34 cellular contexts compared by ENCODE assay signal in the genomic region with DNA sequence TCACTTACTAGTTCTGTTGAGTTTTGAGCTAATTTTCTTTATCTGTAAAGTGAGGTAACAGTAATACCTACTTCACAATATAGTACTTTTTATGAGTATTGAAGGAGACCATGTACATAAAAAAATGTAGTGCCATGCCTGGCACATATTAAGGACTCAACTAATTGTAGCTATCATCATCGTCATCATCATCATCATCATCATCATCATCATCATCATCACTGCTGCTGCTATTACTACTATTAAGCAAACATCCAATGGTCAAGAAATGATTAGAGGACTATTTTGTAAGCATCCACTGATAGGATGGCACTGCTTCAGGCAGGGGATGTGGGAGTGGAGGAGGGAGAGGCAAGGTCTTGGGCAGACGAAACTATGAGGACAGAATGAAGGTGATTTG. TPM values are rescaled to one million over a fixed set of nuclear protein-coding genes. Genes with fewer than 3 reads are reported as not detected.
"Had no signal": no experiment of that assay in that cellular context is flagged by ENCODE, and none has a peak within 500 bp of the region (broad histone marks: within the 10 kb centered on the region; RNA-seq: fewer than 3 reads in every experiment).

No MANE protein-coding gene starts in this region.

- FAIRE-seq: endometrium, islet of Langerhans, keratinocyte had no signal

- H3K36me3 Mint-ChIP-seq: mesothelial cell of epicardium had no signal

- H3K27ac Mint-ChIP-seq: dendritic cell treated with granulocyte-macrophage colony-stimulating factor and Interleukin-4, amounts not matched to agents 40 ng/mL and 50 ng/mL, for 4 days; effector memory CD8-positive, alpha-beta T cell; endodermal cell; mesothelial cell of epicardium had no signal

- H3K27me3 ChIP-seq: colonic mucosa, gastrocnemius medialis, left lung had no signal

- H3K4me1 Mint-ChIP-seq: endodermal cell, mesothelial cell of epicardium had no signal

- H3K4me3 ChIP-seq: colonic mucosa, esophagus squamous epithelium, gastrocnemius medialis, heart right ventricle, left lung, lower lobe of right lung, mucosa of descending colon had no signal

- DNase-seq: colonic mucosa; cortex of kidney; effector CD8-positive, alpha-beta T cell; effector memory CD8-positive, alpha-beta T cell; endodermal cell; erythroblast; esophagus squamous epithelium; foreskin fibroblast; foreskin melanocyte; gastrocnemius medialis; glutamatergic neuron; head of caudate nucleus; heart right ventricle; hippocampal formation; left cardiac atrium; left lung; left ventricle myocardium superior; lower lobe of right lung; mesenchymal stem cell; mucosa of descending colon had no signal

- H3K4me3 Mint-ChIP-seq: dendritic cell treated with granulocyte-macrophage colony-stimulating factor and Interleukin-4, amounts not matched to agents 40 ng/mL and 50 ng/mL, for 4 days; effector memory CD8-positive, alpha-beta T cell; endodermal cell; mesothelial cell of epicardium had no signal

- ATAC-seq: effector memory CD8-positive, alpha-beta T cell; esophagus mucosa; gastrocnemius medialis; heart right ventricle; left cardiac atrium; left lung; left ventricle myocardium superior; lower lobe of right lung; mucosa of descending colon had no signal

- H3K36me3 ChIP-seq: colonic mucosa, esophagus squamous epithelium, gastrocnemius medialis, heart right ventricle, left lung, lower lobe of right lung had no signal

- H3K9me3 ChIP-seq: colonic mucosa, esophagus squamous epithelium, gastrocnemius medialis, heart right ventricle, left lung, lower lobe of right lung, mucosa of descending colon had no signal

- H3K4me1 ChIP-seq: colonic mucosa, esophagus squamous epithelium, gastrocnemius medialis, heart right ventricle, left lung, lower lobe of right lung had no signal

- H3K27ac ChIP-seq: colonic mucosa, epithelial cell of prostate, esophagus squamous epithelium, gastrocnemius medialis, heart right ventricle, left lung, lower lobe of right lung had no signal

- H3K9me3 Mint-ChIP-seq: dendritic cell treated with granulocyte-macrophage colony-stimulating factor and Interleukin-4, amounts not matched to agents 40 ng/mL and 50 ng/mL, for 4 days; effector memory CD8-positive, alpha-beta T cell had no signal

RNA-seq across cellular contexts. Expression of a gene that starts 47.4 kb away (rescaled TPM):
- total RNA-seq: colonic mucosa, dermis microvascular lymphatic vessel endothelial cell, endodermal cell, esophagus mucosa, esophagus squamous epithelium, gastrocnemius medialis, glomerular endothelial cell, heart right ventricle, kidney epithelial cell, left cardiac atrium, left lung, left ventricle myocardium superior, lower leg skin, lower lobe of right lung, lung microvascular endothelial cell, mesenteric fat pad, mesothelial cell of epicardium, mucosa of descending colon, myocyte had no signal
- polyA plus RNA-seq: heart right ventricle, keratinocyte had no signal
